Comparison of ENCODE assay signal across 20 cellular contexts in genomic region chr2:43179947-43180346, GRCh38. TPM values are rescaled to one million over a fixed set of nuclear protein-coding genes. Genes with fewer than 3 reads are reported as not detected.
DNase-seq lines count a peak whose midpoint lies in the region; ATAC-seq, FAIRE-seq and TF ChIP-seq lines count a peak whose summit lies in the region.
"Had no signal": no experiment of that assay in that cellular context is flagged by ENCODE, and none has a peak within 500 bp of the region (broad histone marks: within the 10 kb centered on the region; RNA-seq: fewer than 3 reads in every experiment).

No MANE protein-coding gene starts in this region.

- H3K36me3 ChIP-seq in mammary epithelial cell (ENCODE audit: insufficient read depth, low read length) (no peaks in the 10 kb centered on the region), hepatocyte (replicated peaks; ENCODE audit: insufficient read depth, low read depth) (no peaks in the 10 kb centered on the region), pancreas (no peaks in the 10 kb centered on the region)

- BruUV-seq in MCF 10A (replicated peaks; lab: Mats Ljungman, UMichigan) (no TSS peak), mammary epithelial cell (replicated peaks; lab: Mats Ljungman, UMichigan) (no TSS peak)

- H3K79me2 ChIP-seq in mammary epithelial cell (ENCODE audit: insufficient read depth, low read length) (no peaks in the 10 kb centered on the region), hepatocyte (no peaks in the 10 kb centered on the region)
- H3K79me2 ChIP-seq: parathyroid adenoma had no signal

- H2AFZ ChIP-seq in mammary epithelial cell (ENCODE audit: low read depth, low read length) (no peak overlapping the region), hepatocyte (no peak overlapping the region)

- H3K4me1 ChIP-seq in mammary epithelial cell (ENCODE audit: insufficient read depth, low read length) (peaks cover 24% of the 10 kb centered on the region), hepatocyte (ENCODE audit: insufficient read depth) (peaks cover 25% of the 10 kb centered on the region), pancreas (peaks cover 19 to 23% (median 22%) of the 10 kb centered on the region in 3 donors)

- intact Hi-C loops in MCF 10A (cut with micrococcal nuclease) (loop anchor here (2.0 kb wide), 2 partner anchors 43 to 49 kb away; no protein-coding TSS in a partner anchor), mammary epithelial cell (cut with micrococcal nuclease) (no loop called here), pancreas (cut with DNase I) (no loop called here)

- in situ Hi-C loops in mammary epithelial cell (cut with MboI; ENCODE audit: low sequenced_read_pairs in 2 of 2), result no loop called here

- H3K27ac ChIP-seq in mammary epithelial cell (ENCODE audit: insufficient read depth, low read depth, low read length) (no peak overlapping the region), hepatocyte (peak overlapping the region; percentile 93), pancreas (peak overlapping the region in 3 of 4 donors; percentile 87 to 94 (median 90))

- H4K20me1 ChIP-seq in mammary epithelial cell (ENCODE audit: insufficient read depth, low read length) (no peaks in the 10 kb centered on the region), hepatocyte (ENCODE audit: insufficient read depth, poor library complexity, severe bottlenecking) (no peaks in the 10 kb centered on the region)

- H3K4me3 ChIP-seq in mammary epithelial cell (replicated peaks in 1 of 3; ENCODE audit: insufficient read depth in 1 of 3, low read depth in 2 of 3, low read length in 3 of 3) (no peak overlapping the region), hepatocyte (no peak overlapping the region), pancreas (no peak overlapping the region)

- POLR2A ChIA-PET in MCF 10A (lab: Yijun Ruan, JAX), result interaction anchor here (0.6 to 12.3 kb wide), 17 partner anchors 12 to 361 kb away, joined by 3 to 329 read pairs (median 7); partner anchors contain the start of gene ZFP36L2

- no peak for ATAC-seq in pancreas
- no peak for ATAC-seq in HG02623 (IDR thresholded peaks at IDR 0.05; ENCODE audit: unreplicated experiment)
- no peak for ATAC-seq in stimulated activated naive CD8-positive, alpha-beta T cell treated with anti-CD3 and anti-CD28 coated beads, Interleukin-15, amount 100 ng/mL, for 72 hours
- ATAC-seq: activated T-cell treated with anti-CD3 and anti-CD28 coated beads, Interleukin-2, amount 50 U/mL, for 72 hours; foreskin keratinocyte; SK-N-SH treated with all-trans-retinoic acid at 6 μM for 48 hours; stimulated activated naive CD8-positive, alpha-beta T cell treated with anti-CD3 and anti-CD28 coated beads, Interleukin-15, Interleukin-2, amounts not matched to agents 100 U/mL and 50 U/mL, for 24 hours had no signal

- no peaks in the 10 kb centered on the region for H3K36me3 Mint-ChIP-seq in MCF 10A (ENCODE audit: insufficient read depth, unreplicated experiment)

- H3K27ac Mint-ChIP-seq in MCF 10A (ENCODE audit: low read depth, unreplicated experiment), result peak overlapping the region; percentile 99
- H3K27ac Mint-ChIP-seq in stimulated activated naive CD8-positive, alpha-beta T cell treated with anti-CD3 and anti-CD28 coated beads, Interleukin-15, amount 100 ng/mL, for 72 hours, result no peak overlapping the region

- CTCF ChIA-PET in MCF 10A (lab: Yijun Ruan, JAX), result interaction anchor here (0.6 to 5.6 kb wide), 20 partner anchors 9 to 361 kb away, joined by 3 to 59 read pairs (median 4); partner anchors contain the start of gene ZFP36L2
- CTCF ChIA-PET in mammary epithelial cell (lab: Charles Lee; ENCODE audit: low non-redundant PET), result no interaction called here

- DNase-seq in MCF 10A (ENCODE audit: unreplicated experiment), result no peak
- DNase-seq in mammary epithelial cell, result no peak
- DNase-seq in hepatocyte (ENCODE audit: low spot score), result no peak
- DNase-seq in pancreas, result no peak
- no peak for DNase-seq in NCI-H1436 (lab: John Stamatoyannopoulos, UW)
- no peak for DNase-seq in stimulated activated naive CD8-positive, alpha-beta T cell treated with anti-CD3 and anti-CD28 coated beads, Interleukin-15, amount 100 ng/mL, for 72 hours
- DNase-seq in D721Med (ENCODE audit: insufficient read length, low spot score), result no peak
- DNase-seq: 8988T; activated CD4-positive, alpha-beta memory T cell treated with anti-CD3 and anti-CD28 coated beads, Interleukin-2, amount 10 ng/mL, durations not matched to agents 7 days and 5 days; activated T-cell treated with anti-CD3 and anti-CD28 coated beads, Interleukin-2, amount 50 U/mL, for 72 hours; DMS79; foreskin keratinocyte; islet precursor cell; NCI-H1436 treated with DMSO at 0.1 percent for 48 hours; NCI-H446 treated with DMSO at 0.1 percent for 48 hours; stimulated activated CD4-positive, alpha-beta T cell treated with anti-CD3 and anti-CD28 coated beads, Interleukin-12 subunit alpha, Interleukin-12 subunit beta, amount 100 ng/mL, for 4 hours; stimulated activated naive CD8-positive, alpha-beta T cell treated with anti-CD3 and anti-CD28 coated beads, Interleukin-15, Interleukin-2, amounts not matched to agents 100 U/mL and 50 U/mL, for 24 hours had no signal

- no peak overlapping the region for H3K4me3 Mint-ChIP-seq in MCF 10A (ENCODE audit: unreplicated experiment)
- H3K4me3 Mint-ChIP-seq in stimulated activated naive CD8-positive, alpha-beta T cell treated with anti-CD3 and anti-CD28 coated beads, Interleukin-15, amount 100 ng/mL, for 72 hours, result no peak overlapping the region
- H3K4me3 Mint-ChIP-seq: activated CD4-positive, alpha-beta memory T cell treated with anti-CD3 and anti-CD28 coated beads, Interleukin-2, amount 10 ng/mL, durations not matched to agents 7 days and 5 days had no signal

- no peaks in the 10 kb centered on the region for H3K9me2 ChIP-seq in hepatocyte (replicated peaks; ENCODE audit: insufficient read depth)

- H3K4me2 ChIP-seq in mammary epithelial cell (ENCODE audit: insufficient read depth, low read depth, low read length) (no peak overlapping the region), hepatocyte (no peak overlapping the region)

- FAIRE-seq in pancreas (lab: Jason Lieb, UNC), result no peak
- no peak for FAIRE-seq in D721Med (lab: Jason Lieb, UNC)

- peaks cover 50% of the 10 kb centered on the region for H3K4me1 Mint-ChIP-seq in MCF 10A (ENCODE audit: insufficient read depth, unreplicated experiment)
- peaks cover 70% of the 10 kb centered on the region for H3K4me1 Mint-ChIP-seq in stimulated activated naive CD8-positive, alpha-beta T cell treated with anti-CD3 and anti-CD28 coated beads, Interleukin-15, amount 100 ng/mL, for 72 hours

- peaks cover 5% of the 10 kb centered on the region for H3K9me3 ChIP-seq in mammary epithelial cell (replicated peaks; ENCODE audit: insufficient read depth, low read length)
- no peaks in the 10 kb centered on the region for H3K9me3 ChIP-seq in hepatocyte (ENCODE audit: low read depth)
- H3K9me3 ChIP-seq in pancreas, result no peaks in the 10 kb centered on the region

- dilution Hi-C loops in mammary epithelial cell (cut with HindIII; ENCODE audit: low sequenced_read_pairs), result loop anchor here (5.0 kb wide), 1 partner anchor 37 kb away; no protein-coding TSS in a partner anchor

- TF ChIP-seq CTCF in MCF 10A (IDR thresholded peaks at IDR 0.05; ENCODE audit: unreplicated experiment) (no peak), mammary epithelial cell (conservative IDR thresholded peaks at IDR 0.05 in 1 of 2, IDR thresholded peaks at IDR 0.05 in 1 of 2; ENCODE audit: extremely low read depth in 1 of 2, insufficient read depth in 1 of 2, low read depth in 1 of 2, low read length in 2 of 2) (no peak), hepatocyte (IDR thresholded peaks at IDR 0.05; ENCODE audit: poor library complexity) (no peak), pancreas (IDR thresholded peaks at IDR 0.05) (no peak), D721Med (IDR thresholded peaks at IDR 0.05; ENCODE audit: insufficient read depth, missing control alignments) (no peak)

- H3K27me3 ChIP-seq in mammary epithelial cell (ENCODE audit: insufficient read depth, low read length) (no peaks in the 10 kb centered on the region), hepatocyte (no peaks in the 10 kb centered on the region), pancreas (no peaks in the 10 kb centered on the region)
- H3K27me3 ChIP-seq: foreskin keratinocyte had no signal

- WGBS in mammary epithelial cell (ENCODE audit: low coverage, missing lambda C conversion rate), result 96% methylated on average over 8 of the region's 8 CpGs
- 72% methylated on average over 8 of the region's 8 CpGs for WGBS in hepatocyte (ENCODE audit: low lambda C conversion rate, missing lambda C conversion rate)
- WGBS in pancreas, 2 donors, result 92% methylated on average over 8 of the region's 8 CpGs

- no peak overlapping the region for H3K9ac ChIP-seq in mammary epithelial cell (ENCODE audit: insufficient read depth, low read length)

- no peaks in the 10 kb centered on the region for H3K27me3 Mint-ChIP-seq in MCF 10A (ENCODE audit: insufficient read depth, unreplicated experiment)
- H3K27me3 Mint-ChIP-seq in stimulated activated naive CD8-positive, alpha-beta T cell treated with anti-CD3 and anti-CD28 coated beads, Interleukin-15, amount 100 ng/mL, for 72 hours, result no peaks in the 10 kb centered on the region
- H3K27me3 Mint-ChIP-seq: activated CD4-positive, alpha-beta memory T cell treated with anti-CD3 and anti-CD28 coated beads, Interleukin-2, amount 10 ng/mL, durations not matched to agents 7 days and 5 days had no signal

- H3K9me3 Mint-ChIP-seq in MCF 10A (ENCODE audit: unreplicated experiment), result no peaks in the 10 kb centered on the region
- peaks cover 0 to 7% of the 10 kb centered on the region in 2 donors for H3K9me3 Mint-ChIP-seq in stimulated activated naive CD8-positive, alpha-beta T cell treated with anti-CD3 and anti-CD28 coated beads, Interleukin-15, amount 100 ng/mL, for 72 hours
- H3K9me3 Mint-ChIP-seq: activated CD4-positive, alpha-beta memory T cell treated with anti-CD3 and anti-CD28 coated beads, Interleukin-2, amount 10 ng/mL, durations not matched to agents 7 days and 5 days; activated T-cell treated with anti-CD3 and anti-CD28 coated beads, Interleukin-2, amount 50 U/mL, for 72 hours had no signal

RNA-seq across cellular contexts. Expression of gene ZFP36L2, which starts 46.5 kb away (rescaled TPM):
- 107 and 162 TPM in 2 replicates for total RNA-seq in MCF 10A (2022)
- total RNA-seq in mammary epithelial cell, result 100 to 1,000 TPM in 1 of 2 donors, 10 to 100 TPM in 1; 26.3 to 213 TPM
- 35.6 TPM for polyA plus RNA-seq in mammary epithelial cell
- polyA minus RNA-seq in mammary epithelial cell, result 68.7 TPM
- 77.6 and 85.1 TPM in 2 replicates for total RNA-seq in hepatocyte
- polyA plus RNA-seq in hepatocyte, result 266 and 285 TPM in 2 replicates
- total RNA-seq in pancreas, result 100 to 1,000 TPM in 1 of 6 donors, 10 to 100 TPM in 5; 36.8 to 117 (median 64.8) TPM
- polyA plus RNA-seq in pancreas, result 10 to 100 TPM; 44.4 to 52.6 TPM
